In the genomic region with DNA sequence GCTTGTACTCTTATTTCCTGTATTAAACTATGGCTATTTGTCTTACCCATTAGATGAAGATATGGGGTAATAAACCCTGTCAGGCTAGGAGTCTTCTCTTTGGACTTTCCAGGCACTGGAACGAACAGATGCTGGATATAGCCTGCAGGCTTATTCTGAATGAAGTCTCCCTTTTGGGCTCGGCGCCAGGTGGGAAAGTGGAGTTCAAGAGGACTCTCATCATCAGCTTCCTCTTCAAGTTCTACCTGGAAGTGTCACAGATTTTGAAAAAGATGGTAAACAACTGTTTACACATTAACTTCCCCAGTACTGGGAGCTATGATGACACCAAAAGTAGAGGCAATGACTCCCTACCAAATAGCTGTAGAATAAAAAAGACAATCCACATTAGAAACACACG, we compare ENCODE assay signal across 16 cellular contexts.
"Had no signal": no experiment of that assay in that cellular context is flagged by ENCODE, and none has a peak within 500 bp of the region (broad histone marks: within the 10 kb centered on the region; RNA-seq: fewer than 3 reads in every experiment).

No MANE protein-coding gene starts in this region.

- DNase-seq: activated CD4-positive, alpha-beta T cell treated with anti-CD3 and anti-CD28 coated beads for 1 hour; activated CD4-positive, alpha-beta T cell treated with anti-CD3 and anti-CD28 coated beads, Interleukin-2, amount 50 U/mL, for 4 hours; activated naive CD4-positive, alpha-beta T cell; activated naive CD8-positive, alpha-beta T cell treated with anti-CD3 and anti-CD28 coated beads, Interleukin-2, amount 10 ng/mL, durations not matched to agents 7 days and 5 days; activated T-cell treated with anti-CD3 and anti-CD28 coated beads for 4 hours; anterior cingulate cortex; cortex of kidney; effector CD8-positive, alpha-beta T cell; foreskin melanocyte; immature natural killer cell; left colon; naive B cell; psoas muscle had no signal

- ATAC-seq: left colon, psoas muscle, sciatic nerve had no signal

- H3K27ac ChIP-seq: neural progenitor cell, psoas muscle, thoracic aorta had no signal
